In the genomic region with DNA sequence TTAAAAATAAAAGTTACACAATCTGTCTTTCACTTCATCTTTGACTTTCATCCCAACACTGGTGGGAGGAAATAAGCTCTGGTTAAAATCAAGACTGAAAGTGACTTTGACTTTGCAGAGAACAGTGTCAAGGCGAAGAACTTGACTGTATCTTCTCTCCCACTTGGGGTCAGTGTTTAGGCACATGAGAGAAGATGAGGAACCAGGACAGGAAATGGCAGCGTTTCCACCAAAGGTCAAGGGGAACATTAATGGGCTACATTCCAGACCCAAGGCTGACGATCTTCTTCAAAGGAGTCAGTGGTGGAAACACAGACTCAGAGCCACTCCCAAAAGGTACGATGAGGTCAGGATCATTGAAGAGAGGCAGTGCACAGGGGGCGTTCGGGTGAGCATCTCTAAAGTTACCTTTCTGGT, we compare ENCODE assay signal across 9 cellular contexts.
A peak's percentile ranks its signal among the peaks of the same experiment; 100 is the strongest.
DNase-seq lines count a peak whose midpoint lies in the region; ATAC-seq and TF ChIP-seq lines count a peak whose summit lies in the region.
"Had no signal": no experiment of that assay in that cellular context is flagged by ENCODE, and none has a peak within 500 bp of the region (broad histone marks: within the 10 kb centered on the region; RNA-seq: fewer than 3 reads in every experiment).

No MANE protein-coding gene starts in this region.

- H3K9me3 ChIP-seq in RWPE2 (ENCODE audit: severe bottlenecking) (no peaks in the 10 kb centered on the region), parathyroid adenoma (ENCODE audit: control insufficient read depth, low read length) (no peaks in the 10 kb centered on the region)

- H3K27ac ChIP-seq in RWPE2 (ENCODE audit: poor library complexity, severe bottlenecking) (peak overlapping the region; percentile 85), parathyroid adenoma (no peak overlapping the region)

- TF ChIP-seq CTCF in RWPE2 (IDR thresholded peaks at IDR 0.05; ENCODE audit: poor library complexity, severe bottlenecking): peak; percentile 90
- peak; percentile 68 for TF ChIP-seq CTCF in fibroblast of mammary gland (conservative IDR thresholded peaks at IDR 0.05; ENCODE audit: control insufficient read depth, insufficient read depth, low read depth, low read length)
- peak; percentile 39 for TF ChIP-seq CTCF in parathyroid adenoma (IDR thresholded peaks at IDR 0.05)

- H2AFZ ChIP-seq in parathyroid adenoma: peak overlapping the region; percentile 45

- ATAC-seq in HG03442 (IDR thresholded peaks at IDR 0.05; ENCODE audit: unreplicated experiment): peak; percentile 58
- ATAC-seq in RWPE2 (ENCODE audit: low read depth): peak; percentile 6; the same call in 2 of the 3 replicates
- no peak for ATAC-seq in GM19395 (IDR thresholded peaks at IDR 0.05; ENCODE audit: unreplicated experiment)

- H3K4me1 ChIP-seq in RWPE2 (ENCODE audit: insufficient read depth, poor library complexity, severe bottlenecking): peaks cover 49% of the 10 kb centered on the region
- peaks cover 4% of the 10 kb centered on the region for H3K4me1 ChIP-seq in parathyroid adenoma

- H3K79me2 ChIP-seq in parathyroid adenoma: no peaks in the 10 kb centered on the region

- H3K27me3 ChIP-seq in RWPE2 (ENCODE audit: insufficient read depth, poor library complexity, severe bottlenecking) (no peaks in the 10 kb centered on the region), parathyroid adenoma (ENCODE audit: control insufficient read depth, insufficient read depth, low read length) (no peaks in the 10 kb centered on the region)

- H3K4me2 ChIP-seq in parathyroid adenoma (ENCODE audit: low read length): peak overlapping the region; percentile 4

- DNase-seq in NCI-H2107 treated with DMSO at 0.1 percent for 48 hours (lab: John Stamatoyannopoulos, UW; ENCODE audit: unreplicated experiment): peak; percentile 3
- DNase-seq in NCI-H2107 (lab: John Stamatoyannopoulos, UW): no peak
- peak; percentile 64 for DNase-seq in RWPE2 (ENCODE audit: low spot score)
- peak; percentile 91 for DNase-seq in fibroblast of mammary gland (ENCODE audit: low read depth)
- no peak for DNase-seq in NCI-H2081 treated with DMSO at 0.1 percent for 48 hours (lab: John Stamatoyannopoulos, UW)
- DNase-seq: CD4-positive, CD25-positive, alpha-beta regulatory T cell had no signal

- no peak overlapping the region for H3K9ac ChIP-seq in parathyroid adenoma

- H3K4me3 ChIP-seq in RWPE2 (ENCODE audit: severe bottlenecking) (no peak overlapping the region), fibroblast of mammary gland (ENCODE audit: control insufficient read depth, low read depth, low read length) (no peak overlapping the region), parathyroid adenoma (ENCODE audit: low read depth, low read length) (no peak overlapping the region)

- H3K36me3 ChIP-seq in RWPE2 (ENCODE audit: low read depth) (no peaks in the 10 kb centered on the region), parathyroid adenoma (ENCODE audit: control insufficient read depth, insufficient read depth, low read length) (no peaks in the 10 kb centered on the region)

Comparison
In these comparisons a context has a peak if more than half of its experiments do, and no peak if none do; other contexts are left out.
1. DNase-seq: peak in NCI-H2107 treated with DMSO at 0.1 percent for 48 hours (single experiment), RWPE2 (single experiment) and fibroblast of mammary gland (single experiment); none in NCI-H2107 (single experiment) and NCI-H2081 treated with DMSO at 0.1 percent for 48 hours (single experiment).
2. CTCF ChIP-seq: peak in every context shown above with its lines; median percentile 90 in RWPE2; 68 in fibroblast of mammary gland; 39 in parathyroid adenoma.